ENCODE assay signal across 8 cellular contexts in the genomic region with DNA sequence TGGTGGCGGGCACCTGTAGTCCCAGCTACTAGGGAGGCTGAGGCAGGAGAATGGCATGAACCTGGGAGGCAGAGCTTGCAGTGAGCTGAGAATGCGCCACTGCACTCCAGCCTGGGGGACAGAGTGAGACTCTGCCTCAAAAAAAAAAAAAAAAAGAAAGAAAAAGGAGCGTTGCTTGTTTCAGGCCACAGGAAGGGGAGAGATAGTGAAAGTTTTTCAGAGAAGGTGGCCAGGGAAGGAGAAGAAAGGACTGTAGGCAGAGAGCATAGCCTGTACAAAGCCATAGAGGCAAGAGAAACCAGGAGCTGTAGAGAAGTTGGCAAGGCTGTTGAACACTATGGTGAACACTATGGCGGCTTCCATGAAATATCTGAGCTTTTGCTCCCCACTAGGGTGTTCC. TPM values are rescaled to one million over a fixed set of nuclear protein-coding genes. Genes with fewer than 3 reads are reported as not detected.
DNase-seq lines count a peak whose midpoint lies in the region; ATAC-seq and TF ChIP-seq lines count a peak whose summit lies in the region.
"Not testable (repeated sequence)": the region's sequence is repeated elsewhere in the genome, so short reads cannot be mapped to it uniquely, and the experiment has no call there.
"Had no signal": no experiment of that assay in that cellular context is flagged by ENCODE, and none has a peak within 500 bp of the region (broad histone marks: within the 10 kb centered on the region; RNA-seq: fewer than 3 reads in every experiment).

No MANE protein-coding gene starts in this region.

- not testable (repeated sequence) for ATAC-seq in effector memory CD8-positive, alpha-beta T cell (replicated peaks); naive thymus-derived CD4-positive, alpha-beta T cell; stimulated activated naive CD8-positive, alpha-beta T cell treated with anti-CD3 and anti-CD28 coated beads, Interleukin-15, amount 100 ng/mL, for 72 hours

- H3K4me3 Mint-ChIP-seq in CD8-positive, alpha-beta memory T cell, result peak overlapping the region; percentile 23 to 63 (median 50)
- not testable (repeated sequence) for H3K4me3 Mint-ChIP-seq in activated CD4-positive, alpha-beta memory T cell treated with anti-CD3 and anti-CD28 coated beads, Interleukin-2, amount 10 ng/mL, durations not matched to agents 7 days and 5 days; activated naive CD4-positive, alpha-beta T cell treated with anti-CD3 and anti-CD28 coated beads, Interleukin-2, amount 10 ng/mL, durations not matched to agents 7 days and 5 days
- H3K4me3 Mint-ChIP-seq in effector memory CD8-positive, alpha-beta T cell, result peak overlapping the region in 1 of 2 donors; percentile 30
- peak overlapping the region in 9 of 10 donors; percentile 13 to 72 (median 59) for H3K4me3 Mint-ChIP-seq in naive thymus-derived CD4-positive, alpha-beta T cell
- H3K4me3 Mint-ChIP-seq in stimulated activated naive CD8-positive, alpha-beta T cell treated with anti-CD3 and anti-CD28 coated beads, Interleukin-15, amount 100 ng/mL, for 72 hours, result peak overlapping the region; percentile 48 to 67

- not testable (repeated sequence) for H3K27me3 Mint-ChIP-seq in CD8-positive, alpha-beta memory T cell; activated CD4-positive, alpha-beta memory T cell treated with anti-CD3 and anti-CD28 coated beads, Interleukin-2, amount 10 ng/mL, durations not matched to agents 7 days and 5 days; activated naive CD4-positive, alpha-beta T cell treated with anti-CD3 and anti-CD28 coated beads, Interleukin-2, amount 10 ng/mL, durations not matched to agents 7 days and 5 days; effector memory CD8-positive, alpha-beta T cell; naive thymus-derived CD4-positive, alpha-beta T cell; stimulated activated naive CD8-positive, alpha-beta T cell treated with anti-CD3 and anti-CD28 coated beads, Interleukin-15, amount 100 ng/mL, for 72 hours

- peak overlapping the region; percentile 29 to 93 (median 66) for H3K27ac Mint-ChIP-seq in CD8-positive, alpha-beta memory T cell
- peak overlapping the region; percentile 10 for H3K27ac Mint-ChIP-seq in activated CD4-positive, alpha-beta memory T cell treated with anti-CD3 and anti-CD28 coated beads, Interleukin-2, amount 10 ng/mL, durations not matched to agents 7 days and 5 days
- peak overlapping the region; percentile 69 for H3K27ac Mint-ChIP-seq in activated naive CD4-positive, alpha-beta T cell treated with anti-CD3 and anti-CD28 coated beads, Interleukin-2, amount 10 ng/mL, durations not matched to agents 7 days and 5 days
- H3K27ac Mint-ChIP-seq in effector memory CD8-positive, alpha-beta T cell, result peak overlapping the region; percentile 39 to 62
- peak overlapping the region in 8 of 9 donors; percentile 11 to 76 (median 59) for H3K27ac Mint-ChIP-seq in naive thymus-derived CD4-positive, alpha-beta T cell
- H3K27ac Mint-ChIP-seq in stimulated activated naive CD8-positive, alpha-beta T cell treated with anti-CD3 and anti-CD28 coated beads, Interleukin-15, amount 100 ng/mL, for 72 hours, result peak overlapping the region in 1 of 2 donors; percentile 38

- DNase-seq in CD8-positive, alpha-beta memory T cell; RWPE1 (ENCODE audit: low spot score); activated CD4-positive, alpha-beta memory T cell treated with anti-CD3 and anti-CD28 coated beads, Interleukin-2, amount 10 ng/mL, durations not matched to agents 7 days and 5 days; activated naive CD4-positive, alpha-beta T cell treated with anti-CD3 and anti-CD28 coated beads, Interleukin-2, amount 10 ng/mL, durations not matched to agents 7 days and 5 days; effector memory CD8-positive, alpha-beta T cell; naive thymus-derived CD4-positive, alpha-beta T cell; stimulated activated naive CD8-positive, alpha-beta T cell treated with anti-CD3 and anti-CD28 coated beads, Interleukin-15, amount 100 ng/mL, for 72 hours: not testable (repeated sequence)

- peaks cover 25 to 41% (median 28%) of the 10 kb centered on the region in 3 donors for H3K4me1 Mint-ChIP-seq in CD8-positive, alpha-beta memory T cell
- peaks cover 35% of the 10 kb centered on the region for H3K4me1 Mint-ChIP-seq in activated CD4-positive, alpha-beta memory T cell treated with anti-CD3 and anti-CD28 coated beads, Interleukin-2, amount 10 ng/mL, durations not matched to agents 7 days and 5 days
- peaks cover 58% of the 10 kb centered on the region for H3K4me1 Mint-ChIP-seq in activated naive CD4-positive, alpha-beta T cell treated with anti-CD3 and anti-CD28 coated beads, Interleukin-2, amount 10 ng/mL, durations not matched to agents 7 days and 5 days
- H3K4me1 Mint-ChIP-seq in effector memory CD8-positive, alpha-beta T cell (ENCODE audit: low read depth in 2 of 2), result peaks cover 24% of the 10 kb centered on the region in 2 donors
- peaks cover 26 to 45% (median 37%) of the 10 kb centered on the region in 7 donors for H3K4me1 Mint-ChIP-seq in naive thymus-derived CD4-positive, alpha-beta T cell
- peaks cover 65% of the 10 kb centered on the region for H3K4me1 Mint-ChIP-seq in stimulated activated naive CD8-positive, alpha-beta T cell treated with anti-CD3 and anti-CD28 coated beads, Interleukin-15, amount 100 ng/mL, for 72 hours

- H3K27me3 ChIP-seq in CD8-positive, alpha-beta memory T cell (ENCODE audit: insufficient read depth, low read length, poor library complexity, severe bottlenecking); naive thymus-derived CD4-positive, alpha-beta T cell (ENCODE audit: control insufficient read depth in 2 of 2, insufficient read depth in 2 of 2, low read length in 2 of 2): not testable (repeated sequence)

- intact Hi-C loops in naive thymus-derived CD4-positive, alpha-beta T cell (cut with micrococcal nuclease), result not testable (repeated sequence)

- POLR2A ChIA-PET in CD8-positive, alpha-beta memory T cell (lab: Charles Lee), result interaction anchor here (0.7 to 1.3 kb wide), 3 partner anchors 8 to 295 kb away, joined by 3 to 6 read pairs (median 3); no protein-coding TSS in a partner anchor
- POLR2A ChIA-PET in RWPE1 (lab: Yijun Ruan, JAX; ENCODE audit: low non-redundant PET), result interaction anchor here (0.6 kb wide), 1 partner anchor 71 kb away, joined by 4 read pairs; no protein-coding TSS in a partner anchor
- POLR2A ChIA-PET in activated CD4-positive, alpha-beta memory T cell treated with anti-CD3 and anti-CD28 coated beads, Interleukin-2, amount 10 ng/mL, durations not matched to agents 7 days and 5 days (lab: Charles Lee), result interaction anchor here (0.6 to 2.2 kb wide), 5 partner anchors 9 to 295 kb away, joined by 3 to 10 read pairs (median 3); partner anchors contain the start of gene PSMC3IP
- POLR2A ChIA-PET in naive thymus-derived CD4-positive, alpha-beta T cell (lab: Charles Lee), result interaction anchor here (0.7 kb wide), 1 partner anchor 29 kb away, joined by 3 read pairs; no protein-coding TSS in a partner anchor

- TF ChIP-seq CTCF in RWPE1 (conservative IDR thresholded peaks at IDR 0.05; ENCODE audit: low read depth), result not testable (repeated sequence)

- H3K4me3 ChIP-seq in CD8-positive, alpha-beta memory T cell (ENCODE audit: low read length); naive thymus-derived CD4-positive, alpha-beta T cell (ENCODE audit: low read length): not testable (repeated sequence)

- H3K9me3 ChIP-seq in CD8-positive, alpha-beta memory T cell (ENCODE audit: low read length); naive thymus-derived CD4-positive, alpha-beta T cell (ENCODE audit: control insufficient read depth in 2 of 3, low read length in 3 of 3): not testable (repeated sequence)

- H3K9me3 Mint-ChIP-seq in CD8-positive, alpha-beta memory T cell; activated CD4-positive, alpha-beta memory T cell treated with anti-CD3 and anti-CD28 coated beads, Interleukin-2, amount 10 ng/mL, durations not matched to agents 7 days and 5 days; activated naive CD4-positive, alpha-beta T cell treated with anti-CD3 and anti-CD28 coated beads, Interleukin-2, amount 10 ng/mL, durations not matched to agents 7 days and 5 days; effector memory CD8-positive, alpha-beta T cell; naive thymus-derived CD4-positive, alpha-beta T cell; stimulated activated naive CD8-positive, alpha-beta T cell treated with anti-CD3 and anti-CD28 coated beads, Interleukin-15, amount 100 ng/mL, for 72 hours: not testable (repeated sequence)

- peaks cover 0 to 17% (median 0%) of the 10 kb centered on the region in 3 donors for H3K36me3 Mint-ChIP-seq in CD8-positive, alpha-beta memory T cell
- H3K36me3 Mint-ChIP-seq in activated CD4-positive, alpha-beta memory T cell treated with anti-CD3 and anti-CD28 coated beads, Interleukin-2, amount 10 ng/mL, durations not matched to agents 7 days and 5 days (ENCODE audit: low read depth), result not testable (repeated sequence)
- H3K36me3 Mint-ChIP-seq in activated naive CD4-positive, alpha-beta T cell treated with anti-CD3 and anti-CD28 coated beads, Interleukin-2, amount 10 ng/mL, durations not matched to agents 7 days and 5 days, result peaks cover 22% of the 10 kb centered on the region
- H3K36me3 Mint-ChIP-seq in effector memory CD8-positive, alpha-beta T cell (ENCODE audit: insufficient read depth), result peaks cover 11% of the 10 kb centered on the region
- H3K36me3 Mint-ChIP-seq in naive thymus-derived CD4-positive, alpha-beta T cell, result peaks cover 0 to 15% (median 5%) of the 10 kb centered on the region in 5 donors

- H3K27ac ChIP-seq in CD8-positive, alpha-beta memory T cell (ENCODE audit: low read depth, low read length); naive thymus-derived CD4-positive, alpha-beta T cell (ENCODE audit: low read depth, low read length): not testable (repeated sequence)
- H3K27ac ChIP-seq in RWPE1, result peak overlapping the region; percentile 75

- CTCF ChIA-PET in CD8-positive, alpha-beta memory T cell (lab: Charles Lee), result interaction anchor here (1.0 to 1.1 kb wide), 3 partner anchors 8 to 38 kb away, joined by 3 to 4 read pairs (median 3); no protein-coding TSS in a partner anchor
- CTCF ChIA-PET in RWPE1 (lab: Yijun Ruan, JAX), result interaction anchor here (1.7 kb wide), 1 partner anchor 13 kb away, joined by 5 read pairs; no protein-coding TSS in a partner anchor
- CTCF ChIA-PET in activated CD4-positive, alpha-beta memory T cell treated with anti-CD3 and anti-CD28 coated beads, Interleukin-2, amount 10 ng/mL, durations not matched to agents 7 days and 5 days (lab: Charles Lee), result interaction anchor here (0.7 to 1.2 kb wide), 5 partner anchors 8 to 37 kb away, joined by 3 to 6 read pairs (median 3); partner anchors contain the start of gene PSMC3IP
- CTCF ChIA-PET in activated naive CD4-positive, alpha-beta T cell treated with anti-CD3 and anti-CD28 coated beads, Interleukin-2, amount 10 ng/mL, durations not matched to agents 7 days and 5 days (lab: Charles Lee), result interaction anchor here (1.0 to 1.3 kb wide), 4 partner anchors 9 to 280 kb away, joined by 3 read pairs; no protein-coding TSS in a partner anchor
- CTCF ChIA-PET in naive thymus-derived CD4-positive, alpha-beta T cell (lab: Charles Lee), result not testable (repeated sequence)

- not testable (repeated sequence) for H3K36me3 ChIP-seq in CD8-positive, alpha-beta memory T cell (ENCODE audit: insufficient read depth, low read length)
- H3K36me3 ChIP-seq in naive thymus-derived CD4-positive, alpha-beta T cell (ENCODE audit: control insufficient read depth in 2 of 3, insufficient read depth in 3 of 3, low read length in 3 of 3), result peaks cover 0 to 16% (median 0%) of the 10 kb centered on the region in 3 experiments

- peaks cover 27% of the 10 kb centered on the region for H3K4me1 ChIP-seq in CD8-positive, alpha-beta memory T cell (ENCODE audit: insufficient read depth, low read length)
- H3K4me1 ChIP-seq in naive thymus-derived CD4-positive, alpha-beta T cell (ENCODE audit: control insufficient read depth in 2 of 2, insufficient read depth in 2 of 2, low read length in 2 of 2), result peaks cover 12 to 26% of the 10 kb centered on the region in 2 donors

RNA-seq across cellular contexts. Expression of gene NAGLU, which starts 4.5 kb away (rescaled TPM):
- 10 to 100 TPM; 15.8 to 17.4 TPM for total RNA-seq in CD8-positive, alpha-beta memory T cell
- 17.0 TPM for polyA plus RNA-seq in CD8-positive, alpha-beta memory T cell
- total RNA-seq in activated CD4-positive, alpha-beta memory T cell treated with anti-CD3 and anti-CD28 coated beads, Interleukin-2, amount 10 ng/mL, durations not matched to agents 7 days and 5 days, result 10 to 100 TPM; 15.9 to 17.5 TPM
- total RNA-seq in naive thymus-derived CD4-positive, alpha-beta T cell, result 10 to 100 TPM; 18.0 to 27.1 (median 22.3) TPM
- 10 to 100 TPM in 1 of 2 donors, 1 to 10 TPM in 1; 6.6 to 17.6 TPM for polyA plus RNA-seq in naive thymus-derived CD4-positive, alpha-beta T cell

RNA-seq across cellular contexts. Expression of gene HSD17B1, which starts 12.2 kb away (rescaled TPM):
- under 1 TPM; 0.29 to 0.37 TPM for total RNA-seq in CD8-positive, alpha-beta memory T cell
- polyA plus RNA-seq in CD8-positive, alpha-beta memory T cell, result 0.48 TPM
- under 1 TPM; 0.73 to 0.76 TPM for total RNA-seq in activated CD4-positive, alpha-beta memory T cell treated with anti-CD3 and anti-CD28 coated beads, Interleukin-2, amount 10 ng/mL, durations not matched to agents 7 days and 5 days
- 1 to 10 TPM; 1.2 to 2.2 (median 1.9) TPM for total RNA-seq in naive thymus-derived CD4-positive, alpha-beta T cell
- polyA plus RNA-seq in naive thymus-derived CD4-positive, alpha-beta T cell, result under 1 TPM; 0.39 to 0.59 TPM

RNA-seq across cellular contexts. Expression of gene COASY, which starts 21.4 kb away (rescaled TPM):
- total RNA-seq in CD8-positive, alpha-beta memory T cell, result 100 to 1,000 TPM; 103 to 107 TPM
- polyA plus RNA-seq in CD8-positive, alpha-beta memory T cell, result 65.6 TPM
- total RNA-seq in activated CD4-positive, alpha-beta memory T cell treated with anti-CD3 and anti-CD28 coated beads, Interleukin-2, amount 10 ng/mL, durations not matched to agents 7 days and 5 days, result 10 to 100 TPM; 80.1 to 84.3 TPM
- 10 to 100 TPM; 45.3 to 76.9 (median 64.5) TPM for total RNA-seq in naive thymus-derived CD4-positive, alpha-beta T cell
- 10 to 100 TPM; 56.0 to 59.2 TPM for polyA plus RNA-seq in naive thymus-derived CD4-positive, alpha-beta T cell

RNA-seq across cellular contexts. Expression of gene MLX, which starts 26.3 kb away (rescaled TPM):
- 10 to 100 TPM; 61.8 to 62.3 TPM for total RNA-seq in CD8-positive, alpha-beta memory T cell
- polyA plus RNA-seq in CD8-positive, alpha-beta memory T cell, result 52.1 TPM
- total RNA-seq in activated CD4-positive, alpha-beta memory T cell treated with anti-CD3 and anti-CD28 coated beads, Interleukin-2, amount 10 ng/mL, durations not matched to agents 7 days and 5 days, result 10 to 100 TPM; 52.2 to 53.8 TPM
- total RNA-seq in naive thymus-derived CD4-positive, alpha-beta T cell, result 10 to 100 TPM; 35.3 to 73.9 (median 65.1) TPM
- polyA plus RNA-seq in naive thymus-derived CD4-positive, alpha-beta T cell, result 10 to 100 TPM; 28.1 to 46.8 TPM

RNA-seq across cellular contexts. Expression of gene PSMC3IP, which starts 37.0 kb away (rescaled TPM):
- 10 to 100 TPM; 35.9 to 36.2 TPM for total RNA-seq in CD8-positive, alpha-beta memory T cell
- polyA plus RNA-seq in CD8-positive, alpha-beta memory T cell, result 0.83 TPM
- 10 to 100 TPM; 14.7 to 16.1 TPM for total RNA-seq in activated CD4-positive, alpha-beta memory T cell treated with anti-CD3 and anti-CD28 coated beads, Interleukin-2, amount 10 ng/mL, durations not matched to agents 7 days and 5 days
- 10 to 100 TPM in 1 of 5 experiments, 1 to 10 TPM in 4; 2.7 to 14.0 (median 5.2) TPM for total RNA-seq in naive thymus-derived CD4-positive, alpha-beta T cell
- polyA plus RNA-seq in naive thymus-derived CD4-positive, alpha-beta T cell, result 1 to 10 TPM; 1.3 to 1.6 TPM
- polyA plus RNA-seq: CD14-positive monocyte had no signal
